ENCODE assay signal across 21 cellular contexts in the genomic region with DNA sequence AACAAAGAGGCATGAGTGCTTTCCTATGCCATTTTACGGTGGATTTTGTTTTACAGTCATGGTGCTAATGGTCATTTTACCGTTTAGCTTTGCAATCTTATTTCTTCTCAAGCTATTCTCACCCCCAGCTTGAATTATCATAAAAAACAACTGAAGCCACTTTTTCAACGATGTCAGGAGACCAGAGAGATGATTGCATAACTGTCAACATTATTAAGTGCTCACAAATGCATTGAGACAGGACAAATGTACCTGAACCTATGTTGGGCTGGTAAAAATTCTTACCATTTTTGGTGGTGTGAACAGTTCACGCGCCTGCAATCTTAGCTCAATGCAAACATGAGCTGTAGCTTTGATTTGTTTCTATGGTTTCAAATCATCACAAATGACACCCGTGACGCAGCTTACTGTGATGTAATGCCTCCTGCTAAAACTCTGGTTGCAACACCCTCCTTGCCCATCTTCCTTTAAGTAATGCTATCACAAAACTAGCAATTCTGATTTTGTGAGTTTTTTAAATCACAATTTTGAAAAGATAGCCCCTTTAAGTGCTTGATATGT.
DNase-seq lines count a peak whose midpoint lies in the region; ATAC-seq, FAIRE-seq and TF ChIP-seq lines count a peak whose summit lies in the region.
"Had no signal": no experiment of that assay in that cellular context is flagged by ENCODE, and none has a peak within 500 bp of the region (broad histone marks: within the 10 kb centered on the region; RNA-seq: fewer than 3 reads in every experiment).

No MANE protein-coding gene starts in this region.

- H3K4me1 ChIP-seq in GM23248 (ENCODE audit: insufficient read depth) (peaks cover 11% of the 10 kb centered on the region), K562 (replicated peaks in 1 of 2; ENCODE audit: control insufficient read depth in 2 of 2, insufficient read depth in 2 of 2, low read length in 2 of 2) (peaks cover 0 to 5% of the 10 kb centered on the region in 2 experiments; a peak in 2 of 5 replicates), mesenchymal stem cell (ENCODE audit: control insufficient read depth, insufficient read depth, low read depth, low read length) (peaks cover 2% of the 10 kb centered on the region)
- H3K4me1 ChIP-seq: uterus had no signal

- H3K9me3 ChIP-seq in GM23248 (ENCODE audit: low read depth) (no peaks in the 10 kb centered on the region), K562 (replicated peaks; ENCODE audit: control insufficient read depth, insufficient read depth, low read depth, low read length) (no peaks in the 10 kb centered on the region), mesenchymal stem cell (ENCODE audit: control insufficient read depth, low read length) (no peaks in the 10 kb centered on the region)
- H3K9me3 ChIP-seq: uterus had no signal

- H3K4me2 ChIP-seq in GM23248 (ENCODE audit: unreplicated experiment), result no peak overlapping the region
- no peak overlapping the region for H3K4me2 ChIP-seq in K562 (ENCODE audit: insufficient read depth, low read length)
- no peak overlapping the region for H3K4me2 ChIP-seq in mesenchymal stem cell (ENCODE audit: low read length, poor library complexity, severe bottlenecking)
- H3K4me2 ChIP-seq: neural progenitor cell had no signal

- H3K27me3 Mint-ChIP-seq in activated T-helper 17 cell treated with anti-CD3 and anti-CD28 coated beads, Interleukin-2, amount 50 U/mL, for 72 hours, result no peaks in the 10 kb centered on the region
- H3K27me3 Mint-ChIP-seq: activated naive CD4-positive, alpha-beta T cell treated with anti-CD3 and anti-CD28 coated beads, Interleukin-2, amount 50 U/mL, for 24 hours had no signal

- H3K79me2 ChIP-seq in GM23248 (ENCODE audit: insufficient read depth), result no peaks in the 10 kb centered on the region
- no peaks in the 10 kb centered on the region for H3K79me2 ChIP-seq in K562 (ENCODE audit: control insufficient read depth, insufficient read depth, low read length)

- DNase-seq in NCI-H146 (lab: John Stamatoyannopoulos, UW) (peak; percentile 19), NCI-H146 treated with DMSO at 0.1 percent for 48 hours (lab: John Stamatoyannopoulos, UW; ENCODE audit: unreplicated experiment) (no peak), GM23248 (peak; percentile 1), K562 (ENCODE audit: extremely low read depth in 1 of 4, low spot score in 3 of 4) (no peak), mesenchymal stem cell (peak; percentile 59), NCI-H69 (lab: John Stamatoyannopoulos, UW) (no peak)
- DNase-seq: activated T-cell treated with anti-CD3 and anti-CD28 coated beads, Interleukin-2, amount 50 U/mL, for 4 hours; foreskin fibroblast; GF-D8; NCI-H524 treated with DMSO at 0.1 percent for 48 hours; PC-3; uterus had no signal

- H3K4me1 Mint-ChIP-seq in activated T-helper 17 cell treated with anti-CD3 and anti-CD28 coated beads, Interleukin-2, amount 50 U/mL, for 72 hours, result peaks cover 2% of the 10 kb centered on the region
- H3K4me1 Mint-ChIP-seq: activated naive CD4-positive, alpha-beta T cell treated with anti-CD3 and anti-CD28 coated beads, Interleukin-2, amount 50 U/mL, for 24 hours; neural progenitor cell had no signal

- H3K27me3 ChIP-seq in GM23248 (replicated peaks; ENCODE audit: insufficient read depth) (no peaks in the 10 kb centered on the region), K562 (ENCODE audit: control insufficient read depth in 2 of 2, insufficient read depth in 2 of 2, low read length in 2 of 2) (0 out of 5 replicates have a peak, but pooled peaks cover 0 to 3% of the 10 kb centered on the region in 2 experiments), mesenchymal stem cell (ENCODE audit: control insufficient read depth in 1 of 2, insufficient read depth in 1 of 2, low read length in 2 of 2) (no peaks in the 10 kb centered on the region)
- H3K27me3 ChIP-seq: neural progenitor cell, uterus had no signal

- no peak overlapping the region for H2BK120ac ChIP-seq in mesenchymal stem cell (ENCODE audit: low read depth, low read length)

- BruUV-seq in K562 (replicated peaks; lab: Mats Ljungman, UMichigan), result no TSS peak

- H3K9me3 Mint-ChIP-seq in activated T-helper 17 cell treated with anti-CD3 and anti-CD28 coated beads, Interleukin-2, amount 50 U/mL, for 72 hours, result no peaks in the 10 kb centered on the region
- H3K9me3 Mint-ChIP-seq: activated naive CD4-positive, alpha-beta T cell treated with anti-CD3 and anti-CD28 coated beads, Interleukin-2, amount 50 U/mL, for 24 hours; activated T-cell treated with anti-CD3 and anti-CD28 coated beads, Interleukin-2, amount 50 U/mL, for 4 hours; neural progenitor cell had no signal

- H3K9me1 ChIP-seq in K562 (ENCODE audit: control insufficient read depth, insufficient read depth, low read length), result no peaks in the 10 kb centered on the region

- CTCF ChIA-PET in K562 (lab: Yijun Ruan, JAX; ENCODE audit: low intra/inter-chr PET ratio), result no interaction called here

- H4K8ac ChIP-seq in mesenchymal stem cell (ENCODE audit: low read length), result no peak overlapping the region

- H3K9me2 ChIP-seq in GM23248 (ENCODE audit: insufficient read depth), result no peaks in the 10 kb centered on the region

- no peak for TF ChIP-seq EP300 in K562 (IDR thresholded peaks at IDR 0.05; ENCODE audit: low read length)

- POLR2A ChIA-PET in K562 (lab: Yijun Ruan, JAX), result no interaction called here

- H4K20me1 ChIP-seq in GM23248 (ENCODE audit: insufficient read depth) (no peaks in the 10 kb centered on the region), K562 (replicated peaks; ENCODE audit: control insufficient read depth, insufficient read depth, low read length) (no peaks in the 10 kb centered on the region)

- no peak overlapping the region for H3K4me3 Mint-ChIP-seq in activated T-helper 17 cell treated with anti-CD3 and anti-CD28 coated beads, Interleukin-2, amount 50 U/mL, for 72 hours
- H3K4me3 Mint-ChIP-seq: activated naive CD4-positive, alpha-beta T cell treated with anti-CD3 and anti-CD28 coated beads, Interleukin-2, amount 50 U/mL, for 24 hours; activated T-cell treated with anti-CD3 and anti-CD28 coated beads, Interleukin-2, amount 50 U/mL, for 4 hours; neural progenitor cell had no signal

- H3K36me3 ChIP-seq in GM23248 (ENCODE audit: low read depth) (no peaks in the 10 kb centered on the region), K562 (ENCODE audit: control insufficient read depth, insufficient read depth, low read length) (no peaks in the 10 kb centered on the region), mesenchymal stem cell (ENCODE audit: control insufficient read depth in 1 of 2, insufficient read depth in 2 of 2, low read depth in 1 of 2, low read length in 2 of 2) (peaks cover 0 to 5% of the 10 kb centered on the region in 2 experiments)
- H3K36me3 ChIP-seq: neural progenitor cell, uterus had no signal

- H3K27ac ChIP-seq in GM23248 (no peak overlapping the region), K562 (ENCODE audit: extremely low read depth, low read depth, low read length) (no peak overlapping the region), mesenchymal stem cell (ENCODE audit: low read length, poor library complexity, severe bottlenecking) (no peak overlapping the region)
- H3K27ac ChIP-seq: neural progenitor cell, uterus had no signal

- no peak overlapping the region for H2BK5ac ChIP-seq in mesenchymal stem cell (ENCODE audit: low read depth, low read length, poor library complexity, severe bottlenecking)

- TF ChIP-seq RAD21 in K562 (CRISPR knock-in tag; conservative IDR thresholded peaks at IDR 0.05 in 1 of 2, IDR thresholded peaks at IDR 0.05 in 1 of 2), result no peak

- no peak overlapping the region for H4K91ac ChIP-seq in mesenchymal stem cell (ENCODE audit: low read length)

- intact Hi-C loops in K562 (cut with micrococcal nuclease), result no loop called here

- no peaks in the 10 kb centered on the region for H3K79me1 ChIP-seq in mesenchymal stem cell (replicated peaks; ENCODE audit: low read length, poor library complexity, severe bottlenecking)

- in situ Hi-C loops in GM23248 (cut with MboI) (no loop called here), K562 (cut with MboI) (no loop called here)

- no peak overlapping the region for H2AK5ac ChIP-seq in mesenchymal stem cell (ENCODE audit: low read length, severe bottlenecking)

- peaks cover 17% of the 10 kb centered on the region; the same call in 1 of the 2 replicates for H3F3A ChIP-seq in GM23248 (ENCODE audit: insufficient read depth)

- H3K4ac ChIP-seq in mesenchymal stem cell (ENCODE audit: low read depth in 1 of 2, low read length in 2 of 2), result no peak overlapping the region

- H3K27ac Mint-ChIP-seq in activated T-helper 17 cell treated with anti-CD3 and anti-CD28 coated beads, Interleukin-2, amount 50 U/mL, for 72 hours, result no peak overlapping the region
- H3K27ac Mint-ChIP-seq: activated naive CD4-positive, alpha-beta T cell treated with anti-CD3 and anti-CD28 coated beads, Interleukin-2, amount 50 U/mL, for 24 hours; neural progenitor cell had no signal

- H3K9ac ChIP-seq in GM23248 (no peak overlapping the region), K562 (ENCODE audit: insufficient read depth in 1 of 2, low read depth in 2 of 2, low read length in 2 of 2) (no peak overlapping the region), mesenchymal stem cell (ENCODE audit: low read length) (no peak overlapping the region)
- H3K9ac ChIP-seq: neural progenitor cell had no signal

- H3K36me3 Mint-ChIP-seq in activated T-helper 17 cell treated with anti-CD3 and anti-CD28 coated beads, Interleukin-2, amount 50 U/mL, for 72 hours (ENCODE audit: low read depth), result no peaks in the 10 kb centered on the region
- H3K36me3 Mint-ChIP-seq: neural progenitor cell had no signal

- no peak overlapping the region for H3K14ac ChIP-seq in mesenchymal stem cell (ENCODE audit: low read length in 2 of 2)

- H3K18ac ChIP-seq in mesenchymal stem cell (ENCODE audit: low read depth in 1 of 2, low read length in 2 of 2), result no peak overlapping the region

- H2AFZ ChIP-seq in GM23248 (no peak overlapping the region), K562 (ENCODE audit: low read depth, low read length) (no peak overlapping the region), mesenchymal stem cell (ENCODE audit: low read depth, low read length) (no peak overlapping the region)
- H2AFZ ChIP-seq: neural progenitor cell had no signal

- no peak overlapping the region for H2BK15ac ChIP-seq in mesenchymal stem cell (ENCODE audit: low read depth, poor library complexity, severe bottlenecking)

- H2BK12ac ChIP-seq in mesenchymal stem cell (ENCODE audit: low read length in 2 of 2), result no peak overlapping the region

- WGBS in GM23248 (ENCODE audit: low coverage in 1 of 2, low lambda C conversion rate in 2 of 2, missing lambda C conversion rate in 2 of 2), 2 experiments, result 86 to 87% methylated on average over 7 of the region's 7 CpGs
- 27% methylated on average over 7 of the region's 7 CpGs for WGBS in K562 (ENCODE audit: insufficient coverage, low coverage, missing lambda C conversion rate)
- 82% methylated on average over 7 of the region's 7 CpGs for WGBS in mesenchymal stem cell

- H3K4me3 ChIP-seq in GM23248, result no peak overlapping the region
- H3K4me3 ChIP-seq in K562, result no peak overlapping the region
- H3K4me3 ChIP-seq in mesenchymal stem cell (ENCODE audit: insufficient read depth in 1 of 2, low read depth in 1 of 2, low read length in 2 of 2), result no peak overlapping the region
- H3K4me3 ChIP-seq: GM12878, neural progenitor cell, uterus had no signal

- no peak for FAIRE-seq in K562 (lab: Jason Lieb, UNC)
- FAIRE-seq: A204.1, colon, GM12878, GM19239, H54 had no signal

- H3K23ac ChIP-seq in mesenchymal stem cell (ENCODE audit: low read length in 2 of 2), result no peak overlapping the region

- TF ChIP-seq CTCF in K562 (IDR thresholded peaks at IDR 0.05 in 2 of 3, conservative IDR thresholded peaks at IDR 0.05 in 1 of 3; ENCODE audit: insufficient read depth in 2 of 3, low read depth in 1 of 3, low read length in 3 of 3), result no peak

- TF ChIP-seq POLR2A in K562 (conservative IDR thresholded peaks at IDR 0.05), result no peak

- ATAC-seq in K562, result no peak
- no peak for ATAC-seq in HG02870 (IDR thresholded peaks at IDR 0.05; ENCODE audit: unreplicated experiment)
- ATAC-seq in activated T-helper 17 cell treated with anti-CD3 and anti-CD28 coated beads, Interleukin-2, amount 50 U/mL, for 72 hours (replicated peaks), result no peak
- ATAC-seq: activated T-cell treated with anti-CD3 and anti-CD28 coated beads, Interleukin-2, amount 50 U/mL, for 4 hours; GM12878; PC-3 had no signal

Comparison
In these comparisons a context has a peak if more than half of its experiments do, and no peak if none do; other contexts are left out.
1. DNase-seq: peak in NCI-H146 (single experiment), GM23248 (single experiment) and mesenchymal stem cell (single experiment); none in NCI-H146 treated with DMSO at 0.1 percent for 48 hours (single experiment), K562 (0 of 4) and NCI-H69 (single experiment).